1 cellular context compared by ENCODE assay signal in the genomic region with DNA sequence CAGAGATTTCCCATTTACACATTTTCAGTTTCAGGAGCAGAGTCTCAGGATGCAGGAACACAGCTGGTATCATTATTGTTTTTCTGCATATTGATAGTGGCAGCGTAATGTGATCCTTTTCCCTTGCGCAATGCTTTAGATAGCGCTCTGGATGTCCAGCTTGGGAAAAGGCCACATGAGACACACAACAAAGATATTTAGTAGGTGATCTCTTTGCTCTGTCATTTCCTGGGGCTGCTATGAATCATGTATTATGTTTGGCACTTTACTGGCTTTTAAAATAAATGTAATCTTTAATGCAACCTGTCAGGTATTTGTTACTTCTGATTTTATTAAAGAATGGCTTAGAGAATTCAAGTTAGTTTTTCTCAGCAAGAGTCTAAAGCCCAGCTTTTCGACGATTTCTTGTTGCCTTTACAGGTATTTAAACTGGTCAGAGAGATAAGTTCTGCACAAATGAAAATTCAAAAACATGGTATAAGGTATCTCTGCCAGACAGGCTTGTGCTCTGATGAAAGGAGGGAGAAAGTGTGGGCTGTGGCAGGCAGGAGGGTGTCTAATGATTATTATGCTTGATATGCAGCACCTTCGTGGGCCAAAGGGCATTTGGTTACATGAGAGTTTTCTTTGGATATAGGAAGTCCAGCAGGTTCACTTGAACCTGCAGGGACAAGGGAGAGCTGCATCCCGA.
TF ChIP-seq lines count a peak whose summit lies in the region.

No MANE protein-coding gene starts in this region.

TF ChIP-seq in HepG2, 621 proteins besides CTCF, POLR2A, EP300 and RAD21 (continued from another document and continues in another):
- TF ChIP-seq, protein P1, sequence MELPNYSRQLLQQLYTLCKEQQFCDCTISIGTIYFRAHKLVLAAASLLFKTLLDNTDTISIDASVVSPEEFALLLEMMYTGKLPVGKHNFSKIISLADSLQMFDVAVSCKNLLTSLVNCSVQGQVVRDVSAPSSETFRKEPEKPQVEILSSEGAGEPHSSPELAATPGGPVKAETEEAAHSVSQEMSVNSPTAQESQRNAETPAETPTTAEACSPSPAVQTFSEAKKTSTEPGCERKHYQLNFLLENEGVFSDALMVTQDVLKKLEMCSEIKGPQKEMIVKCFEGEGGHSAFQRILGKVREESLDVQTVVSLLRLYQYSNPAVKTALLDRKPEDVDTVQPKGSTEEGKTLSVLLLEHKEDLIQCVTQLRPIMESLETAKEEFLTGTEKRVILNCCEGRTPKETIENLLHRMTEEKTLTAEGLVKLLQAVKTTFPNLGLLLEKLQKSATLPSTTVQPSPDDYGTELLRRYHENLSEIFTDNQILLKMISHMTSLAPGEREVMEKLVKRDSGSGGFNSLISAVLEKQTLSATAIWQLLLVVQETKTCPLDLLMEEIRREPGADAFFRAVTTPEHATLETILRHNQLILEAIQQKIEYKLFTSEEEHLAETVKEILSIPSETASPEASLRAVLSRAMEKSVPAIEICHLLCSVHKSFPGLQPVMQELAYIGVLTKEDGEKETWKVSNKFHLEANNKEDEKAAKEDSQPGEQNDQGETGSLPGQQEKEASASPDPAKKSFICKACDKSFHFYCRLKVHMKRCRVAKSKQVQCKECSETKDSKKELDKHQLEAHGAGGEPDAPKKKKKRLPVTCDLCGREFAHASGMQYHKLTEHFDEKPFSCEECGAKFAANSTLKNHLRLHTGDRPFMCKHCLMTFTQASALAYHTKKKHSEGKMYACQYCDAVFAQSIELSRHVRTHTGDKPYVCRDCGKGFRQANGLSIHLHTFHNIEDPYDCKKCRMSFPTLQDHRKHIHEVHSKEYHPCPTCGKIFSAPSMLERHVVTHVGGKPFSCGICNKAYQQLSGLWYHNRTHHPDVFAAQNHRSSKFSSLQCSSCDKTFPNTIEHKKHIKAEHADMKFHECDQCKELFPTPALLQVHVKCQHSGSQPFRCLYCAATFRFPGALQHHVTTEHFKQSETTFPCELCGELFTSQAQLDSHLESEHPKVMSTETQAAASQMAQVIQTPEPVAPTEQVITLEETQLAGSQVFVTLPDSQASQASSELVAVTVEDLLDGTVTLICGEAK (IDR thresholded peaks at IDR 0.05), result no peak
- TF ChIP-seq, protein P1 (CRISPR knock-in tag; IDR thresholded peaks at IDR 0.05), result no peak
- no peak for TF ChIP-seq CENPT (CRISPR knock-in tag; IDR thresholded peaks at IDR 0.05; ENCODE audit: low read depth)
- peak; percentile 76; the same call in 1 of the 2 replicates for TF ChIP-seq SOX5 (CRISPR knock-in tag; IDR thresholded peaks at IDR 0.05; ENCODE audit: borderline replicate concordance)
- no peak for TF ChIP-seq ZNF431 (CRISPR knock-in tag; IDR thresholded peaks at IDR 0.05; ENCODE audit: borderline replicate concordance, low read depth)
- no peak for TF ChIP-seq AHR (CRISPR knock-in tag; IDR thresholded peaks at IDR 0.05)
- TF ChIP-seq PAWR (CRISPR knock-in tag; IDR thresholded peaks at IDR 0.05; ENCODE audit: borderline replicate concordance), result no peak
- TF ChIP-seq TP53 (CRISPR knock-in tag; conservative IDR thresholded peaks at IDR 0.05), result no peak
- TF ChIP-seq CHD2 (IDR thresholded peaks at IDR 0.05; ENCODE audit: low read depth, low read length), result no peak
- no peak for TF ChIP-seq ETV6 (CRISPR knock-in tag; conservative IDR thresholded peaks at IDR 0.05)
- TF ChIP-seq ZNF589 (CRISPR knock-in tag; conservative IDR thresholded peaks at IDR 0.05), result no peak
- TF ChIP-seq KDM5B (CRISPR knock-in tag; IDR thresholded peaks at IDR 0.05; ENCODE audit: borderline replicate concordance), result no peak
- TF ChIP-seq, protein P2, sequence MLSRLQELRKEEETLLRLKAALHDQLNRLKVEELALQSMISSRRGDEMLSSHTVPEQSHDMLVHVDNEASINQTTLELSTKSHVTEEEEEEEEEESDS (CRISPR knock-in tag; IDR thresholded peaks at IDR 0.05; ENCODE audit: borderline replicate concordance), result no peak
- no peak for TF ChIP-seq ARNT2 (CRISPR knock-in tag; IDR thresholded peaks at IDR 0.05; ENCODE audit: low read depth)
- TF ChIP-seq, protein P3, sequence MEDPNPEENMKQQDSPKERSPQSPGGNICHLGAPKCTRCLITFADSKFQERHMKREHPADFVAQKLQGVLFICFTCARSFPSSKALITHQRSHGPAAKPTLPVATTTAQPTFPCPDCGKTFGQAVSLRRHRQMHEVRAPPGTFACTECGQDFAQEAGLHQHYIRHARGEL (CRISPR knock-in tag; IDR thresholded peaks at IDR 0.05), result no peak
- TF ChIP-seq ZNF670 (CRISPR knock-in tag; IDR thresholded peaks at IDR 0.05; ENCODE audit: borderline replicate concordance), result peak; percentile 47; the same call in 1 of the 2 replicates
- TF ChIP-seq CEBPG (CRISPR knock-in tag; IDR thresholded peaks at IDR 0.05), result peak; percentile 99
- TF ChIP-seq FOXP1 (IDR thresholded peaks at IDR 0.05), result no peak
- TF ChIP-seq FOXP1 (CRISPR knock-in tag; IDR thresholded peaks at IDR 0.05), result peak; percentile 55; the same call in 1 of the 2 replicates
- TF ChIP-seq, protein P4, sequence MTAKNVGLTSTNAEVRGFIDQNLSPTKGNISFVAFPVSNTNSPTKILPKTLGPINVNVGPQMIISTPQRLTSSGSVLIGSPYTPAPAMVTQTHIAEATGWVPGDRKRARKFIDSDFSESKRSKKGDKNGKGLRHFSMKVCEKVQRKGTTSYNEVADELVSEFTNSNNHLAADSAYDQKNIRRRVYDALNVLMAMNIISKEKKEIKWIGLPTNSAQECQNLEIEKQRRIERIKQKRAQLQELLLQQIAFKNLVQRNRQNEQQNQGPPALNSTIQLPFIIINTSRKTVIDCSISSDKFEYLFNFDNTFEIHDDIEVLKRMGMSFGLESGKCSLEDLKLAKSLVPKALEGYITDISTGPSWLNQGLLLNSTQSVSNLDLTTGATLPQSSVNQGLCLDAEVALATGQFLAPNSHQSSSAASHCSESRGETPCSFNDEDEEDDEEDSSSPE (CRISPR knock-in tag; IDR thresholded peaks at IDR 0.05), result no peak
- TF ChIP-seq SALL2 (CRISPR knock-in tag; IDR thresholded peaks at IDR 0.05), result no peak
- TF ChIP-seq ELF4 (CRISPR knock-in tag; IDR thresholded peaks at IDR 0.05; ENCODE audit: borderline replicate concordance), result 0 out of 2 replicates have a peak, but pooled peaks have one; percentile 42
- TF ChIP-seq SOX13 (IDR thresholded peaks at IDR 0.05), result 0 out of 2 replicates have a peak, but pooled peaks have one; percentile 28
- peak in 1 of 2 experiments; percentile 88; a peak in 2 of 4 replicates for TF ChIP-seq SOX13 (CRISPR knock-in tag; conservative IDR thresholded peaks at IDR 0.05 in 1 of 2, IDR thresholded peaks at IDR 0.05 in 1 of 2)
- no peak for TF ChIP-seq ZSCAN12 (CRISPR knock-in tag; IDR thresholded peaks at IDR 0.05)
- TF ChIP-seq, protein P5, sequence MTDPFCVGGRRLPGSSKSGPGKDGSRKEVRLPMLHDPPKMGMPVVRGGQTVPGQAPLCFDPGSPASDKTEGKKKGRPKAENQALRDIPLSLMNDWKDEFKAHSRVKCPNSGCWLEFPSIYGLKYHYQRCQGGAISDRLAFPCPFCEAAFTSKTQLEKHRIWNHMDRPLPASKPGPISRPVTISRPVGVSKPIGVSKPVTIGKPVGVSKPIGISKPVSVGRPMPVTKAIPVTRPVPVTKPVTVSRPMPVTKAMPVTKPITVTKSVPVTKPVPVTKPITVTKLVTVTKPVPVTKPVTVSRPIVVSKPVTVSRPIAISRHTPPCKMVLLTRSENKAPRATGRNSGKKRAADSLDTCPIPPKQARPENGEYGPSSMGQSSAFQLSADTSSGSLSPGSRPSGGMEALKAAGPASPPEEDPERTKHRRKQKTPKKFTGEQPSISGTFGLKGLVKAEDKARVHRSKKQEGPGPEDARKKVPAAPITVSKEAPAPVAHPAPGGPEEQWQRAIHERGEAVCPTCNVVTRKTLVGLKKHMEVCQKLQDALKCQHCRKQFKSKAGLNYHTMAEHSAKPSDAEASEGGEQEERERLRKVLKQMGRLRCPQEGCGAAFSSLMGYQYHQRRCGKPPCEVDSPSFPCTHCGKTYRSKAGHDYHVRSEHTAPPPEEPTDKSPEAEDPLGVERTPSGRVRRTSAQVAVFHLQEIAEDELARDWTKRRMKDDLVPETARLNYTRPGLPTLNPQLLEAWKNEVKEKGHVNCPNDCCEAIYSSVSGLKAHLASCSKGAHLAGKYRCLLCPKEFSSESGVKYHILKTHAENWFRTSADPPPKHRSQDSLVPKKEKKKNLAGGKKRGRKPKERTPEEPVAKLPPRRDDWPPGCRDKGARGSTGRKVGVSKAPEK (CRISPR knock-in tag; IDR thresholded peaks at IDR 0.05; ENCODE audit: borderline replicate concordance), result no peak
- TF ChIP-seq, protein P6, sequence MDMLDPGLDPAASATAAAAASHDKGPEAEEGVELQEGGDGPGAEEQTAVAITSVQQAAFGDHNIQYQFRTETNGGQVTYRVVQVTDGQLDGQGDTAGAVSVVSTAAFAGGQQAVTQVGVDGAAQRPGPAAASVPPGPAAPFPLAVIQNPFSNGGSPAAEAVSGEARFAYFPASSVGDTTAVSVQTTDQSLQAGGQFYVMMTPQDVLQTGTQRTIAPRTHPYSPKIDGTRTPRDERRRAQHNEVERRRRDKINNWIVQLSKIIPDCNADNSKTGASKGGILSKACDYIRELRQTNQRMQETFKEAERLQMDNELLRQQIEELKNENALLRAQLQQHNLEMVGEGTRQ (IDR thresholded peaks at IDR 0.05; ENCODE audit: low read depth, low read length), result no peak
- TF ChIP-seq, protein P6 (CRISPR knock-in tag; IDR thresholded peaks at IDR 0.05; ENCODE audit: borderline replicate concordance), result no peak
- TF ChIP-seq ZFY (CRISPR knock-in tag; IDR thresholded peaks at IDR 0.05), result no peak
- no peak for TF ChIP-seq PHF5A (CRISPR knock-in tag; IDR thresholded peaks at IDR 0.05; ENCODE audit: low read depth, unreplicated experiment)
- no peak for TF ChIP-seq TOPORS (CRISPR knock-in tag; IDR thresholded peaks at IDR 0.05)
- TF ChIP-seq TBX2 (CRISPR knock-in tag; IDR thresholded peaks at IDR 0.05; ENCODE audit: borderline replicate concordance), result peak; percentile 68
- TF ChIP-seq, protein P7, sequence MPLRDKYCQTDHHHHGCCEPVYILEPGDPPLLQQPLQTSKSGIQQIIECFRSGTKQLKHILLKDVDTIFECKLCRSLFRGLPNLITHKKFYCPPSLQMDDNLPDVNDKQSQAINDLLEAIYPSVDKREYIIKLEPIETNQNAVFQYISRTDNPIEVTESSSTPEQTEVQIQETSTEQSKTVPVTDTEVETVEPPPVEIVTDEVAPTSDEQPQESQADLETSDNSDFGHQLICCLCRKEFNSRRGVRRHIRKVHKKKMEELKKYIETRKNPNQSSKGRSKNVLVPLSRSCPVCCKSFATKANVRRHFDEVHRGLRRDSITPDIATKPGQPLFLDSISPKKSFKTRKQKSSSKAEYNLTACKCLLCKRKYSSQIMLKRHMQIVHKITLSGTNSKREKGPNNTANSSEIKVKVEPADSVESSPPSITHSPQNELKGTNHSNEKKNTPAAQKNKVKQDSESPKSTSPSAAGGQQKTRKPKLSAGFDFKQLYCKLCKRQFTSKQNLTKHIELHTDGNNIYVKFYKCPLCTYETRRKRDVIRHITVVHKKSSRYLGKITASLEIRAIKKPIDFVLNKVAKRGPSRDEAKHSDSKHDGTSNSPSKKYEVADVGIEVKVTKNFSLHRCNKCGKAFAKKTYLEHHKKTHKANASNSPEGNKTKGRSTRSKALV (CRISPR knock-in tag; IDR thresholded peaks at IDR 0.05), result no peak
- TF ChIP-seq NFE2 (CRISPR knock-in tag; IDR thresholded peaks at IDR 0.05), result no peak
- TF ChIP-seq, protein P8, sequence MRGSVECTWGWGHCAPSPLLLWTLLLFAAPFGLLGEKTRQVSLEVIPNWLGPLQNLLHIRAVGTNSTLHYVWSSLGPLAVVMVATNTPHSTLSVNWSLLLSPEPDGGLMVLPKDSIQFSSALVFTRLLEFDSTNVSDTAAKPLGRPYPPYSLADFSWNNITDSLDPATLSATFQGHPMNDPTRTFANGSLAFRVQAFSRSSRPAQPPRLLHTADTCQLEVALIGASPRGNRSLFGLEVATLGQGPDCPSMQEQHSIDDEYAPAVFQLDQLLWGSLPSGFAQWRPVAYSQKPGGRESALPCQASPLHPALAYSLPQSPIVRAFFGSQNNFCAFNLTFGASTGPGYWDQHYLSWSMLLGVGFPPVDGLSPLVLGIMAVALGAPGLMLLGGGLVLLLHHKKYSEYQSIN (CRISPR knock-in tag; IDR thresholded peaks at IDR 0.05; ENCODE audit: borderline replicate concordance), result no peak
- TF ChIP-seq ZNF446 (CRISPR knock-in tag; IDR thresholded peaks at IDR 0.05), result no peak
- TF ChIP-seq ZNF350 (CRISPR knock-in tag; IDR thresholded peaks at IDR 0.05; ENCODE audit: borderline replicate concordance, low read depth), result no peak
- no peak for TF ChIP-seq ZBTB21 (CRISPR knock-in tag; IDR thresholded peaks at IDR 0.05)
- no peak for TF ChIP-seq ZNF143 (CRISPR knock-in tag; IDR thresholded peaks at IDR 0.05)
- no peak for TF ChIP-seq ZNF841 (CRISPR knock-in tag; IDR thresholded peaks at IDR 0.05; ENCODE audit: borderline replicate concordance)
- 0 out of 2 replicates have a peak, but pooled peaks have one; percentile 60 for TF ChIP-seq ZKSCAN8 (CRISPR knock-in tag; IDR thresholded peaks at IDR 0.05; ENCODE audit: borderline replicate concordance)
